ENCODE assay signal across 8 cellular contexts in the genomic region with DNA sequence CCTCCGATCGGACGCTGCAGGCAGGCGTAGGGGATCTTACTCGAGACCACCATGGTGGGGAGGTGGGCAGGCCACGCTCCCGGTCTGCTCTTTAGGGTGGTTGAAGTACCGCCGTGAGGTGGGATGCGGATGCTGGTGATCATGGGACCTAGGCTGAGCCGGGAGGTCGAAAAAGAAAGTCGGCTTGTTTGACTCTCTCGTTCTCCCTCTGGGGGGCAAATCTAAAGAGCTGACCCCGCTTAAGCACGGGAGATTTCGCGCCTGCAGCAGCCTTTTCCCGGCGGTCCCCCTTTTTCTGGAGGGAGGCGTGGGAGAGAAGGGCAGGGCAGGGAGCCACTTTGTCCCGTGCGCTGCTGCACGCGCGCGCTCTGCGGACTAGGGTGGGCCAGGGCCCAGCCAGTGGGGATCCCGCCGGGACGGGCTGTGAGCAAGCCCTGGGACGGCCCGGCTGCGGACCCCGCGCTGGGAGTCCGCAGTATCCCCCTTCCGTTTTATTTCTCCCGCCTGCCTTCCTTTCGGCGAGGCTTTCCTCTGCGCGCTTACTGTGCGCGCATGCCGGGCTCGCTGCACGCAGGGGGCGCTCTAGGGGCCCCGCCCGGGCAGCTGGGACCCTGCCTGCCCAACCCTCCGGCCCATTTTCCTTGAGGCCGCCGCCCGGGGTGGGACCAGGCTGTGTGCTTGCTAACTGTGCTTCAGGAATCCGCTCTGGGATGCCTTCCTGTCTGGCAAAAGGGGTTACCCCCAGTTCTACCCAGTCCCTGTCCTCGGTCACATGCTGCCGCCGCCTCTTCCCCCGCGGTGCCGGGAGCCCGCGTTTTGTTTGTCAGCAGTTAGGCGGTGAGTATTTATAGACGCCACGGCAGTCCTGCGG.
A peak's percentile ranks its signal among the peaks of the same experiment; 100 is the strongest.
DNase-seq lines count a peak whose midpoint lies in the region; TF ChIP-seq lines count a peak whose summit lies in the region.

No MANE protein-coding gene starts in this region.

- TF ChIP-seq EP300 in Ishikawa (IDR thresholded peaks at IDR 0.05; ENCODE audit: borderline replicate concordance), result no peak

- H3K4me3 ChIP-seq in ectodermal cell (ENCODE audit: insufficient read depth, low read depth, low read length), result peak overlapping the region; percentile 50

- peak; percentile 34 for DNase-seq in NCI-H82 (lab: John Stamatoyannopoulos, UW)
- DNase-seq in NCI-H82 treated with DMSO at 0.1 percent for 48 hours (lab: John Stamatoyannopoulos, UW; ENCODE audit: unreplicated experiment), result no peak
- peak; percentile 69 for DNase-seq in activated CD4-positive, alpha-beta T cell treated with anti-CD3 and anti-CD28 coated beads for 48 hours
- DNase-seq in medulla oblongata (ENCODE audit: extremely low spot score), result peak; percentile 67
- DNase-seq in stimulated activated CD8-positive, alpha-beta memory T cell treated with anti-CD3 and anti-CD28 coated beads, Interleukin-4, amount 100 ng/mL, for 4 hours (ENCODE audit: low read depth in 2 of 2, low spot score in 1 of 2), result peak; percentile 17 to 26
- no peak for DNase-seq in NK-92 (lab: John Stamatoyannopoulos, UW; ENCODE audit: unreplicated experiment)

- WGBS in ectodermal cell, 2 experiments, result 1% methylated on average over 68 of the region's 68 CpGs

- no peaks in the 10 kb centered on the region for H3K9me3 ChIP-seq in ectodermal cell (ENCODE audit: control insufficient read depth, low read length)

- no peaks in the 10 kb centered on the region for H3K36me3 ChIP-seq in ectodermal cell (ENCODE audit: control insufficient read depth, insufficient read depth, low read length)

- no peak for TF ChIP-seq RAD21 in Ishikawa (IDR thresholded peaks at IDR 0.05; ENCODE audit: low read depth)

- peak overlapping the region; percentile 51 for H3K27ac ChIP-seq in ectodermal cell (ENCODE audit: insufficient read depth, low read depth, low read length, poor library complexity, severe bottlenecking)

- peaks cover 3% of the 10 kb centered on the region for H3K4me1 ChIP-seq in ectodermal cell (ENCODE audit: control insufficient read depth, insufficient read depth, low read length)

- H3K27me3 ChIP-seq in ectodermal cell (ENCODE audit: control insufficient read depth, insufficient read depth, low read length, poor library complexity, severe bottlenecking), result peaks cover 6% of the 10 kb centered on the region

TF ChIP-seq in Ishikawa, 13 proteins besides CTCF, POLR2A, EP300 and RAD21:
- TF ChIP-seq, protein P1, sequence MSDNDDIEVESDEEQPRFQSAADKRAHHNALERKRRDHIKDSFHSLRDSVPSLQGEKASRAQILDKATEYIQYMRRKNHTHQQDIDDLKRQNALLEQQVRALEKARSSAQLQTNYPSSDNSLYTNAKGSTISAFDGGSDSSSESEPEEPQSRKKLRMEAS (IDR thresholded peaks at IDR 0.05), result no peak
- TF ChIP-seq TCF12 (IDR thresholded peaks at IDR 0.05; ENCODE audit: low read depth), result no peak
- peak; percentile 89; the same call in 1 of the 2 replicates for TF ChIP-seq ZBTB7A (IDR thresholded peaks at IDR 0.05; ENCODE audit: low read depth)

Comparison
In these comparisons a context has a peak if more than half of its experiments do, and no peak if none do; other contexts are left out.
1. DNase-seq: peak in NCI-H82 (single experiment), activated CD4-positive, alpha-beta T cell treated with anti-CD3 and anti-CD28 coated beads for 48 hours (single experiment), medulla oblongata (single experiment) and stimulated activated CD8-positive, alpha-beta memory T cell treated with anti-CD3 and anti-CD28 coated beads, Interleukin-4, amount 100 ng/mL, for 4 hours (2 of 2); none in NCI-H82 treated with DMSO at 0.1 percent for 48 hours (single experiment) and NK-92 (single experiment).